24 cellular contexts compared by ENCODE assay signal in the genomic region with DNA sequence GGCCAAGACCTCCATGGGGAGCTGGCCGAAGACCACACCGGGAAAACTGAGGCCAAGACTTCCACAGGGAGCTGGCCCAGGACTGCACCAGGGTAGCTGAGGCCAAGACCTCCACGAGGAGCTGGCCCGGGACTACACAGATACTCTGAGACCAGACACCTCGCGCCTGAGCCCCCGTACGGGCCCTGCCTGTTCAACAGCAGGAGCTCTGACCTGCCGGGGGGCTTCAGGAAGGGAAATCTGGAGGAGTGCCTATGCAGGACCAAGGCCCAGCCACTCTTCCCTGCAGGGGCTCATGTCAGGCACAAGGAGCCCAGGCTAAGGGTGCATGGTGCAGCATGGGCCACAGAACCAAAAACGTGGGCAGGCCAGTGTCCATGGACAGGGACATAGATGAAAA.
"Had no signal": no experiment of that assay in that cellular context is flagged by ENCODE, and none has a peak within 500 bp of the region (broad histone marks: within the 10 kb centered on the region; RNA-seq: fewer than 3 reads in every experiment).

No MANE protein-coding gene starts in this region.

- H3K9ac ChIP-seq: neural progenitor cell had no signal

- H3K4me2 ChIP-seq: neural progenitor cell had no signal

- H3K27ac ChIP-seq: neural progenitor cell, neutrophil, pancreas, psoas muscle, right lobe of liver, sigmoid colon, stomach, thoracic aorta, thyroid gland, tibial nerve, upper lobe of right lung, uterus had no signal

- ATAC-seq: naive thymus-derived CD4-positive, alpha-beta T cell; pancreas; psoas muscle; right cardiac atrium; stimulated activated effector memory CD8-positive, alpha-beta T cell treated with anti-CD3 and anti-CD28 coated beads, Interleukin-12 subunit alpha, Interleukin-12 subunit beta, amount 100 ng/mL, for 72 hours; stimulated activated naive B cell treated with anti-CD40 and anti-IgM and Interleukin-4, amounts not matched to agents 10 μg/mL and 1 μg/mL and 100 μg/mL, for 72 hours; upper lobe of right lung had no signal

- H3K9me3 ChIP-seq: neutrophil, right lobe of liver, sigmoid colon, thyroid gland, upper lobe of right lung, uterus had no signal

- H3K36me3 ChIP-seq: neural progenitor cell, neutrophil, pancreas, right lobe of liver, sigmoid colon, stomach, thoracic aorta, thyroid gland, tibial nerve, upper lobe of right lung, uterus had no signal

- FAIRE-seq: pancreas, small intestine had no signal

- H3K4me3 ChIP-seq: neural progenitor cell, pancreas, psoas muscle, right lobe of liver, sigmoid colon, stomach, thoracic aorta, thyroid gland, tibial nerve, upper lobe of right lung, uterus had no signal

- DNase-seq: naive thymus-derived CD4-positive, alpha-beta T cell; natural killer cell; nucleus accumbens; pancreas; psoas muscle; right cardiac atrium; right lobe of liver; sigmoid colon; small intestine; stimulated activated CD4-positive, alpha-beta T cell treated with anti-CD3 and anti-CD28 coated beads, Interleukin-15, amount 100 ng/mL, for 24 hours; stimulated activated CD4-positive, alpha-beta T cell treated with anti-CD3 and anti-CD28 coated beads, Interleukin-2, amount 100 ng/mL, for 24 hours; stimulated activated CD4-positive, alpha-beta T cell treated with anti-CD3 and anti-CD28 coated beads, Interleukin-2, amount 100 ng/mL, for 48 hours; stimulated activated CD4-positive, alpha-beta T cell treated with anti-CD3 and anti-CD28 coated beads, Interleukin-4, amount 100 ng/mL, for 24 hours; stimulated activated naive B cell treated with anti-CD40 and anti-IgM and Interleukin-4, amounts not matched to agents 10 μg/mL and 1 μg/mL and 100 μg/mL, for 72 hours; stimulated activated naive CD4-positive, alpha-beta T cell treated with Interleukin-2 at 50 U/mL for 16 hours; stomach; thyroid gland; upper lobe of right lung; uterus had no signal

- H3K27me3 ChIP-seq: neutrophil, pancreas, right lobe of liver, sigmoid colon, thyroid gland, tibial nerve, upper lobe of right lung, uterus had no signal

- H3K4me1 ChIP-seq: pancreas, psoas muscle, right lobe of liver, sigmoid colon, stomach, tibial nerve, upper lobe of right lung, uterus had no signal

- H2AFZ ChIP-seq: neural progenitor cell had no signal
